ENCODE assay signal across 1 cellular context in the genomic region with DNA sequence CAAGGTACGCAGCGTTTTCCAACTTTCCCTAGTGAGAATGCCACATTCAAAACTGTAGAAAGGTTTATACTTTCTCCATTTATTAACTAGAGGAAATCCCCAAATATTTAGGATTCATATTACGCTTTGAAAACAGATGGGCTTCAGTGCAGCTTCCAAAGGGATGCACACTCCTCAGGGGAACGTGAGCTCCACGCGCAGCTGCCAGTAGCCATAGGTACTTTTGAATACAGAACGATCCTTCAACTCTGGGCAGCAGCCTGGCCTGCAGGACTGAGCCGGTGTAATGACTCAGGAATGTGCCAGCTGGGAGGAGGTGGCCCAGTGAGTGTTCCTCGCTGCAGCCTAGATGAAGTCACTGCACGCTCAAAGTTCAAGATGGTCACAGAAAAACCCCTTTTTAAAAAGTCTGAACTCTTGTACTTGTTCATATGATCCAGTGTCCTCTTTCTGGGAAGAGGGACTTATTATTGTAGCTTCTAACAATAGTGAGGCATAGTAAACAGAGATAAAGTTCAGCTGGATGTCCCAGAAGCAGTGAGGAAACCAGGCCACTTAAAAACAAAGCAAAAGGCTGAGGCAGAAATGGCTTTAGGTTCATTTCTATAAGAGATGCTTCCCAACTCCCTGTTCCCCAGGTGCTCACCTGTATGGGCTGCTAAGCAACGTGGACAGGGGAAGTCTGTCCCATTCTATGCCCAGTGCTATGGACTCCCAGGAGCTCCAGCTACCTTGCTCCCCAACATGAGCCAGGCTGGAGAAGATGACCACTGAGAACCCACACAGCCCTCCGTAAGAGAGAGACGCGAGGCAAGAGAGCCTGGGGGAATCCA.
TF ChIP-seq lines count a peak whose summit lies in the region.

No MANE protein-coding gene starts in this region.

TF ChIP-seq in SK-N-SH, 30 proteins besides CTCF, POLR2A, EP300 and RAD21 (continued from another document):
- peak; percentile 59; the same call in 1 of the 2 replicates for TF ChIP-seq REST (IDR thresholded peaks at IDR 0.05; ENCODE audit: low read depth, low read length)
